In the genomic region with DNA sequence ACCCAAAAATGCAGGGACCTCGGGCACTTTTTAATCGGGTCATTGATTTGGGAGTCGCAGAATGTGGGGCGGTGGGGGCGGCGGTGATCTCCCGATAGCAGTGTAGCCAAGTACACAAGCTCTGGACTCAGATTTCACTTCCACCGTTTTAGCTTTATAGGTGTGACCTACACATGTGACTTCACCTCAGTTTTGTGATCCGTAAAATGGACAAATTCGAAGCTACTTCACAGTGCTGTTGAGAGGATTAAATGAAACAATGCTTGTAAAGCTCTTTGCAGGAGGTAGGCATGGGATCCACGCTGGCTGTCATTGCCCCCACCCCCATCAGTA, we compare ENCODE assay signal across 6 cellular contexts. TPM values are rescaled to one million over a fixed set of nuclear protein-coding genes. Genes with fewer than 3 reads are reported as not detected.
A peak's percentile ranks its signal among the peaks of the same experiment; 100 is the strongest.
DNase-seq lines count a peak whose midpoint lies in the region; ATAC-seq and TF ChIP-seq lines count a peak whose summit lies in the region.

No MANE protein-coding gene starts in this region.

- DNase-seq in WERI-Rb-1 (no peak), lower leg skin (ENCODE audit: low spot score in 2 of 2) (no peak), islet precursor cell (no peak), cerebellar nuclear complex (lab: John Stamatoyannopoulos, UW) (no peak), GF-D8 (lab: John Stamatoyannopoulos, UW) (no peak)

- 7% methylated on average over 11 of the region's 11 CpGs for WGBS in lower leg skin, 2 donors

- H3K27me3 ChIP-seq in WERI-Rb-1 (ENCODE audit: insufficient read depth, low read depth, severe bottlenecking): no peaks in the 10 kb centered on the region

- intact Hi-C loops in lower leg skin (cut with DNase I; ENCODE audit: low total_unique reads): no loop called here

- H3K9me3 ChIP-seq in WERI-Rb-1 (ENCODE audit: severe bottlenecking): no peaks in the 10 kb centered on the region

- TF ChIP-seq CTCF in WERI-Rb-1 (IDR thresholded peaks at IDR 0.05; ENCODE audit: low read depth, low read length) (no peak), lower leg skin (IDR thresholded peaks at IDR 0.05) (no peak)

- no peak for TF ChIP-seq POLR2A in lower leg skin (IDR thresholded peaks at IDR 0.05)

- H3K36me3 ChIP-seq in WERI-Rb-1: peaks cover 38% of the 10 kb centered on the region

- ATAC-seq in HG03342 (IDR thresholded peaks at IDR 0.05; ENCODE audit: unreplicated experiment): peak; percentile 2

- peak overlapping the region; percentile 96 for H3K4me3 ChIP-seq in WERI-Rb-1 (ENCODE audit: low read depth, low read length)
- peak overlapping the region; percentile 98 for H3K4me3 ChIP-seq in lower leg skin (ENCODE audit: low read depth, poor library complexity, severe bottlenecking)

- H3K27ac ChIP-seq in WERI-Rb-1: peak overlapping the region; percentile 93; the same call in 1 of the 2 replicates

RNA-seq across cellular contexts. Expression of a gene that starts 0.5 kb away (rescaled TPM):
- 10 to 100 TPM; 14.5 to 25.8 (median 18.8) TPM for total RNA-seq in lower leg skin

RNA-seq across cellular contexts. Expression of a gene that starts 0.7 kb away (rescaled TPM):
- total RNA-seq in lower leg skin: 100 to 1,000 TPM in 1 of 4 donors, 10 to 100 TPM in 3; 48.6 to 106 (median 77.3) TPM

RNA-seq across cellular contexts. Expression of a gene that starts 35.3 kb away (rescaled TPM):
- total RNA-seq in lower leg skin: 10 to 100 TPM; 16.5 to 38.4 (median 28.8) TPM

RNA-seq across cellular contexts. Expression of a gene that starts 36.5 kb away (rescaled TPM):
- 1 to 10 TPM in 2 of 4 donors, under 1 TPM in 1, not detected in 1; 0.38 to 4.3 (median 1.9) TPM for total RNA-seq in lower leg skin

RNA-seq across cellular contexts. Expression of a gene that starts 50.4 kb away (rescaled TPM):
- 10 to 100 TPM; 39.3 to 59.3 (median 50.9) TPM for total RNA-seq in lower leg skin
